8 cellular contexts compared by ENCODE assay signal in the genomic region with DNA sequence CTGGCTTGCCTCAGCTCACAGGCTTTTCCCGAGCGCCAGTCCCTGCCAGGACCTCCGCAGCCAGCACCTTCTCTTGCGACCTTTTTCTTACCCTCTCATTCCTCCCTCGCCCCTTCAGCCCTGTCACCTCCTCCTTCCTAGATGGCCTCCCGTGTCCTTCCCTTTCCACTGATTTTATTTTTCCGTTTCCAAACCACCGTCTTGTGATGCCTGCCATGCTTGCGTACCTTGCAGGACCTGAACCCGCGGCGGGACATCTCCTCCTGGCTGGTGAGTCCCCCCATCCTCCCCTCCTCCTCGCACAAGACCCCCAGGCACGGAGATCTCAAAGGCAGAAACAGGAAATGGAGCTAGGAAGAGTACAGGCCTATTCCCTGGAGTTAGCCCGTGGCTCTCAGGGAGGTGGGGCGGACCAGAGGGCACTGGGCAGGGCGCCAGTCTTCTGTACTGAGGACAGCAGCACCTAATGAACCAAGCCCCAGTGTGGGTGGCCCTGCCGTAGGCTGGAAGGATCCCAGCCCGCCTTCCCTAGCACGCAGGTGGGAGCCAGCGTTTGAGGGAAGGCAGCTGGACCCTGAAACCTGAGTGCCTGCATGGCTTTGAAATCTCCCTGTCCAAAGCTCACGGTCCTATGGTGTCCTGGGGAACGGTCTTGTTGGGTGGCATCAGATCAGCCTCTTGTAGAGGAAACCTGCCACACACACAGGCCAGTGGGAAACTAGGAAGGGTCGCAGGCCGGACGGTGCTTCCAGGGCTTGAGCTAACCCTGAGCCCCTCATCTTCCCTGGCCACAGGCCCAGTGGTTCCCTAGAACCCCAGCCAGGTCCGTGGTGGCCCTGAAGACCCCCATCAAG. TPM values are rescaled to one million over a fixed set of nuclear protein-coding genes. Genes with fewer than 3 reads are reported as not detected.
A peak's percentile ranks its signal among the peaks of the same experiment; 100 is the strongest.
DNase-seq lines count a peak whose midpoint lies in the region; ATAC-seq, FAIRE-seq and TF ChIP-seq lines count a peak whose summit lies in the region.

No MANE protein-coding gene starts in this region.

- H3K4me3 Mint-ChIP-seq in CD4-positive, alpha-beta memory T cell, result peak overlapping the region; percentile 92 to 99 (median 97)
- peak overlapping the region; percentile 99 for H3K4me3 Mint-ChIP-seq in effector memory CD8-positive, alpha-beta T cell
- H3K4me3 Mint-ChIP-seq in type B pancreatic cell, result peak overlapping the region; percentile 99

- peak overlapping the region; percentile 72 for H3K27ac ChIP-seq in CD4-positive, alpha-beta memory T cell (ENCODE audit: low read depth, low read length)
- H3K27ac ChIP-seq in mesendoderm (ENCODE audit: low read depth, low read length), result peak overlapping the region; percentile 60

- H3K56ac ChIP-seq in mesendoderm (ENCODE audit: low read length), result peak overlapping the region; percentile 97

- H3K18ac ChIP-seq in mesendoderm (ENCODE audit: low read length), result peak overlapping the region; percentile 1

- DNase-seq in CD4-positive, alpha-beta memory T cell, result peak in 1 of 5 donors; percentile 59
- peak; percentile 68 for DNase-seq in HTR-8/SVneo (ENCODE audit: insufficient read length, low spot score)
- peak; percentile 56 for DNase-seq in SK-N-DZ (ENCODE audit: low spot score)
- DNase-seq in effector memory CD8-positive, alpha-beta T cell, result no peak
- peak; percentile 78 for DNase-seq in mesendoderm
- DNase-seq in type B pancreatic cell (ENCODE audit: extremely low spot score, unreplicated experiment), result no peak
- DNase-seq in stimulated activated naive CD4-positive, alpha-beta T cell treated with Interleukin-2 at 50 U/mL for 16 hours (lab: John Stamatoyannopoulos, UW), result no peak

- H3K23ac ChIP-seq in mesendoderm (ENCODE audit: low read length), result no peak overlapping the region

- no peaks in the 10 kb centered on the region for H3K9me3 ChIP-seq in CD4-positive, alpha-beta memory T cell (ENCODE audit: control insufficient read depth in 1 of 2, low read length in 2 of 2)

- peaks cover 0 to 3% (median 0%) of the 10 kb centered on the region in 8 donors for H3K9me3 Mint-ChIP-seq in CD4-positive, alpha-beta memory T cell
- H3K9me3 Mint-ChIP-seq in effector memory CD8-positive, alpha-beta T cell, result no peaks in the 10 kb centered on the region
- H3K9me3 Mint-ChIP-seq in type B pancreatic cell, result no peaks in the 10 kb centered on the region

- no peak for TF ChIP-seq CTCF in type B pancreatic cell (conservative IDR thresholded peaks at IDR 0.05)

- CTCF ChIA-PET in CD4-positive, alpha-beta memory T cell (lab: Charles Lee; ENCODE audit: partially characterized antibody), result interaction anchor here (0.8 to 8.5 kb wide), 7 partner anchors 15 to 423 kb away, joined by 3 to 198 read pairs (median 4); a partner anchor contains a TSS

- peaks cover 4% of the 10 kb centered on the region for H3K36me3 ChIP-seq in CD4-positive, alpha-beta memory T cell (ENCODE audit: insufficient read depth, low read length)
- peaks cover 2% of the 10 kb centered on the region for H3K36me3 ChIP-seq in mesendoderm (ENCODE audit: control insufficient read depth, insufficient read depth, low read length)

- POLR2A ChIA-PET in CD4-positive, alpha-beta memory T cell (lab: Charles Lee; ENCODE audit: partially characterized antibody), result interaction anchor here (0.8 to 15.9 kb wide), 10 partner anchors 8 to 140 kb away, joined by 3 to 588 read pairs (median 6); a partner anchor contains a TSS

- H3K27me3 ChIP-seq in CD4-positive, alpha-beta memory T cell (ENCODE audit: insufficient read depth, low read length), result no peaks in the 10 kb centered on the region
- H3K27me3 ChIP-seq in mesendoderm (ENCODE audit: insufficient read depth, low read length, poor library complexity), result no peaks in the 10 kb centered on the region

- H2AK5ac ChIP-seq in mesendoderm (ENCODE audit: low read length), result no peak overlapping the region

- peaks cover 80% of the 10 kb centered on the region for H3K4me1 ChIP-seq in CD4-positive, alpha-beta memory T cell (ENCODE audit: insufficient read depth, low read length)
- peaks cover 3% of the 10 kb centered on the region for H3K4me1 ChIP-seq in mesendoderm (ENCODE audit: control insufficient read depth, low read depth, low read length)

- ATAC-seq in effector memory CD8-positive, alpha-beta T cell (replicated peaks), result no peak
- ATAC-seq in GM18502 (IDR thresholded peaks at IDR 0.05; ENCODE audit: poor library complexity, unreplicated experiment), result no peak

- H3K4me1 Mint-ChIP-seq in CD4-positive, alpha-beta memory T cell, result peaks cover 41 to 91% (median 72%) of the 10 kb centered on the region in 4 donors
- peaks cover 68 to 72% of the 10 kb centered on the region in 2 donors for H3K4me1 Mint-ChIP-seq in effector memory CD8-positive, alpha-beta T cell (ENCODE audit: low read depth in 2 of 2)
- H3K4me1 Mint-ChIP-seq in type B pancreatic cell (ENCODE audit: unreplicated experiment), result peaks cover 29% of the 10 kb centered on the region

- no peak overlapping the region for H4K8ac ChIP-seq in mesendoderm (ENCODE audit: low read depth, low read length)

- peak overlapping the region; percentile 81 to 99 (median 96) for H3K27ac Mint-ChIP-seq in CD4-positive, alpha-beta memory T cell
- peak overlapping the region; percentile 88 to 98 for H3K27ac Mint-ChIP-seq in effector memory CD8-positive, alpha-beta T cell
- H3K27ac Mint-ChIP-seq in type B pancreatic cell, result peak overlapping the region; percentile 95

- no CpG with 5 or more reads among the region's 27 CpGs for WGBS in mesendoderm (ENCODE audit: extremely low coverage, insufficient coverage, low lambda C conversion rate)

- intact Hi-C loops in CD4-positive, alpha-beta memory T cell (cut with micrococcal nuclease), result loop anchor here (1.0 kb wide), 3 partner anchors 25 to 172 kb away; a partner anchor contains a TSS

- no peak overlapping the region for H4K5ac ChIP-seq in mesendoderm (ENCODE audit: low read length)

- no peak overlapping the region for H3K4ac ChIP-seq in mesendoderm (ENCODE audit: low read depth, low read length)

- H2BK15ac ChIP-seq in mesendoderm (replicated peaks; ENCODE audit: low read depth), result no peak overlapping the region

- no peak for FAIRE-seq in HTR-8/SVneo (lab: Jason Lieb, UNC)

- peak overlapping the region; percentile 93 for H3K9ac ChIP-seq in mesendoderm (ENCODE audit: low read length)

- H2BK5ac ChIP-seq in mesendoderm (ENCODE audit: low read length), result peak overlapping the region; percentile 59

- no peak overlapping the region for H2BK120ac ChIP-seq in mesendoderm (ENCODE audit: low read depth, low read length)

- H3K4me3 ChIP-seq in CD4-positive, alpha-beta memory T cell (ENCODE audit: low read length in 2 of 2), result peak overlapping the region; percentile 67 to 83
- H3K4me3 ChIP-seq in mesendoderm (ENCODE audit: low read length), result peak overlapping the region; percentile 76

- H3K27me3 Mint-ChIP-seq in CD4-positive, alpha-beta memory T cell, result no peaks in the 10 kb centered on the region
- no peaks in the 10 kb centered on the region for H3K27me3 Mint-ChIP-seq in effector memory CD8-positive, alpha-beta T cell
- peaks cover 3% of the 10 kb centered on the region for H3K27me3 Mint-ChIP-seq in type B pancreatic cell

- no peaks in the 10 kb centered on the region for H3K79me2 ChIP-seq in mesendoderm (ENCODE audit: control insufficient read depth, insufficient read depth, low read length)

- no peaks in the 10 kb centered on the region for H3K79me1 ChIP-seq in mesendoderm (ENCODE audit: low read length)

- peak overlapping the region; percentile 99 for H3K4me2 ChIP-seq in mesendoderm (ENCODE audit: low read length)

- H3K36me3 Mint-ChIP-seq in CD4-positive, alpha-beta memory T cell, result peaks cover 0 to 25% of the 10 kb centered on the region in 2 donors
- H3K36me3 Mint-ChIP-seq in effector memory CD8-positive, alpha-beta T cell (ENCODE audit: insufficient read depth), result peaks cover 28% of the 10 kb centered on the region
- no peaks in the 10 kb centered on the region for H3K36me3 Mint-ChIP-seq in type B pancreatic cell

RNA-seq across cellular contexts. Expression of a gene that starts 0.6 kb away (rescaled TPM):
- 10 to 100 TPM; 12.5 to 13.5 TPM for total RNA-seq in CD4-positive, alpha-beta memory T cell
- 10 to 100 TPM; 55.3 to 57.6 TPM for polyA plus RNA-seq in CD4-positive, alpha-beta memory T cell
- 4.1 and 5.9 TPM in 2 replicates for polyA plus RNA-seq in SK-N-DZ (2014; cell fraction: cytosol; rRNA removed)
- 5.0 TPM in 2 replicates for polyA plus RNA-seq in SK-N-DZ (2014; cell fraction: nucleus; rRNA removed)
- polyA plus RNA-seq in mesendoderm (2013, experiment 1 of 2), result 7.5 TPM
- 8.7 TPM for polyA plus RNA-seq in mesendoderm (2013, experiment 2 of 2)
- 12.8 and 15.6 TPM in 2 replicates for total RNA-seq in type B pancreatic cell (ENCODE audit: low replicate concordance)

RNA-seq across cellular contexts. Expression of a gene that starts 17.4 kb away (rescaled TPM):
- not detected for total RNA-seq in CD4-positive, alpha-beta memory T cell
- polyA plus RNA-seq in CD4-positive, alpha-beta memory T cell, result not detected
- polyA plus RNA-seq in SK-N-DZ (2014; cell fraction: cytosol; rRNA removed), result 13.8 and 15.0 TPM in 2 replicates
- 16.6 and 33.3 TPM in 2 replicates for polyA plus RNA-seq in SK-N-DZ (2014; cell fraction: nucleus; rRNA removed)
- 56.1 TPM for polyA plus RNA-seq in mesendoderm (2013, experiment 1 of 2)
- polyA plus RNA-seq in mesendoderm (2013, experiment 2 of 2), result 55.8 TPM
- 37.6 and 74.6 TPM in 2 replicates for total RNA-seq in type B pancreatic cell (ENCODE audit: low replicate concordance)

RNA-seq across cellular contexts. Expression of a gene that starts 21.8 kb away (rescaled TPM):
- 10 to 100 TPM; 93.5 to 99.0 TPM for total RNA-seq in CD4-positive, alpha-beta memory T cell
- 100 to 1,000 TPM; 391 to 517 TPM for polyA plus RNA-seq in CD4-positive, alpha-beta memory T cell
- polyA plus RNA-seq in SK-N-DZ (2014; cell fraction: cytosol; rRNA removed), result 569 and 605 TPM in 2 replicates
- polyA plus RNA-seq in SK-N-DZ (2014; cell fraction: nucleus; rRNA removed), result 236 and 352 TPM in 2 replicates
- 307 TPM for polyA plus RNA-seq in mesendoderm (2013, experiment 1 of 2)
- 321 TPM for polyA plus RNA-seq in mesendoderm (2013, experiment 2 of 2)
- 149 and 152 TPM in 2 replicates for total RNA-seq in type B pancreatic cell (ENCODE audit: low replicate concordance)

RNA-seq across cellular contexts. Expression of a gene that starts 25.7 kb away (rescaled TPM):
- 100 to 1,000 TPM; 493 to 505 TPM for total RNA-seq in CD4-positive, alpha-beta memory T cell
- 10 to 100 TPM in 1 of 2 donors, 1 to 10 TPM in 1; 3.0 to 14.1 TPM for polyA plus RNA-seq in CD4-positive, alpha-beta memory T cell
- 24.7 and 25.6 TPM in 2 replicates for polyA plus RNA-seq in SK-N-DZ (2014; cell fraction: cytosol; rRNA removed)
- polyA plus RNA-seq in SK-N-DZ (2014; cell fraction: nucleus; rRNA removed), result 88.4 and 109 TPM in 2 replicates
- 5.4 TPM for polyA plus RNA-seq in mesendoderm (2013, experiment 1 of 2)
- polyA plus RNA-seq in mesendoderm (2013, experiment 2 of 2), result 5.4 TPM
- 122 and 130 TPM in 2 replicates for total RNA-seq in type B pancreatic cell (ENCODE audit: low replicate concordance)

RNA-seq across cellular contexts. Expression of a gene that starts 56.0 kb away (rescaled TPM):
- total RNA-seq in CD4-positive, alpha-beta memory T cell, result under 1 TPM; 0.09 to 0.25 TPM
- polyA plus RNA-seq in CD4-positive, alpha-beta memory T cell, result not detected
- 9.4 and 13.4 TPM in 2 replicates for polyA plus RNA-seq in SK-N-DZ (2014; cell fraction: cytosol; rRNA removed)
- polyA plus RNA-seq in SK-N-DZ (2014; cell fraction: nucleus; rRNA removed), result 5.7 and 9.4 TPM in 2 replicates
- 1.3 TPM for polyA plus RNA-seq in mesendoderm (2013, experiment 1 of 2)
- polyA plus RNA-seq in mesendoderm (2013, experiment 2 of 2), result 1.3 TPM
- 6.2 and 11.0 TPM in 2 replicates for total RNA-seq in type B pancreatic cell (ENCODE audit: low replicate concordance)

Comparison
In these comparisons a context has a peak if more than half of its experiments do, and no peak if none do; other contexts are left out.
1. DNase-seq: peak in HTR-8/SVneo (single experiment), SK-N-DZ (single experiment) and mesendoderm (single experiment); none in effector memory CD8-positive, alpha-beta T cell (0 of 3), type B pancreatic cell (single experiment) and stimulated activated naive CD4-positive, alpha-beta T cell treated with Interleukin-2 at 50 U/mL for 16 hours (single experiment).
2. RNA of a gene that starts 17.4 kb away (total RNA-seq): 37.6 to 74.6 TPM in type B pancreatic cell; not detected in CD4-positive, alpha-beta memory T cell; every median in the first group is over 10 times any median in the second.
3. Peak in every context shown above with its lines, with median percentiles within 50 percentile points of each other: H3K27ac Mint-ChIP-seq and H3K4me3 Mint-ChIP-seq.